8 cellular contexts compared by ENCODE assay signal in the genomic region with DNA sequence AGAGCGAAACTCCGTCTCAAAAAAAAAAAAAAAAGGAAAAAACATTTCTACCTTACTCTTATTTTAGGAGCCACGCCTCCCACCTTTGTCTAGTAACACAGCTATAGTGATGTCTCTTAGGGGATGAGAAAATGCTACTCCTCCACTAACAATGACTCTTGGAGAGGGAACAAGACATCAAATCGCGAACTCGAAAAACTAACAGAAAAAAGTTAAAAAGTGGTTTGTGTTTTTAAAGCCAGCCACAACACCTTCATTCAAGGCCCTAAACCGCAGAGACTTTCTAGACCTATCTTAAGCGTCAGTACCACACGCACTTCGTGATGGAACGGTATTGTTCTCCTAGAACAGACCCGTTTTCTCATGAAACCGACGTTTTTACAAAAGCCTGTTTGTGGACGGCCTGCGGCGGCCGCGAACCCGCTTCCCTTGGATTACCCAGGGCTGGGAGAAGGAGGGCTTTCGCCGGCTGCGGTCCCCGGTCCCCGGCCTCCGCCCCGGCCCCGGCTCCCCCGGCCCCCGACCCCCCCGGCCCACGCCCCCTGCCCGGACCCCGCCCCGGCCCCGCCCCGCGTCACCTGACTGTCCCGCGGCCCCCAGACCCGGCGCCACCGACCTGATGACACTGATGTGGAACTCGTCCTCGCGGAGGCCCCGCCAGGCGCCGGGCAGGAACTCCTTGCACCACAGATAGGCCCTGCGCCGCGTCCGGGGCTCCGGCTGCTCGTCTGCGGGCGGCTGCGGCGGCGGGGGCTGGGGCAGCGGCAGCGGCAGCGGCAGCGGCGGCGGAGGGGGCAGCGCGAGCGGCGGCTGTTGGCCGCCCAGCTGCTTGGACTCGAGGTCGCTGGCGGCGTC. TPM values are rescaled to one million over a fixed set of nuclear protein-coding genes. Genes with fewer than 3 reads are reported as not detected.
DNase-seq lines count a peak whose midpoint lies in the region; ATAC-seq and TF ChIP-seq lines count a peak whose summit lies in the region.

No MANE protein-coding gene starts in this region.

- H3K9me3 ChIP-seq in A673 (ENCODE audit: low read depth, low read length, poor library complexity, severe bottlenecking) (no peaks in the 10 kb centered on the region), adipocyte (ENCODE audit: control insufficient read depth, low read length) (no peaks in the 10 kb centered on the region), left ventricle myocardium inferior (replicated peaks) (no peaks in the 10 kb centered on the region)

- TF ChIP-seq CTCF in A673 (conservative IDR thresholded peaks at IDR 0.05; ENCODE audit: low read depth, low read length): no peak
- no peak for TF ChIP-seq CTCF in RWPE1 (conservative IDR thresholded peaks at IDR 0.05; ENCODE audit: low read depth)
- no peak for TF ChIP-seq CTCF in left ventricle myocardium inferior (IDR thresholded peaks at IDR 0.05; ENCODE audit: borderline replicate concordance)

- H3K27ac ChIP-seq in A673 (ENCODE audit: low read depth, low read length, poor library complexity, severe bottlenecking) (no peak overlapping the region), RWPE1 (peak overlapping the region; percentile 81), left ventricle myocardium inferior (replicated peaks) (peak overlapping the region; percentile 99)

- peaks cover 17% of the 10 kb centered on the region for H3K4me1 ChIP-seq in A673 (ENCODE audit: insufficient read depth, low read length, poor library complexity, severe bottlenecking)
- H3K4me1 ChIP-seq in adipocyte (ENCODE audit: control insufficient read depth, insufficient read depth, low read length): peaks cover 48% of the 10 kb centered on the region
- H3K4me1 ChIP-seq in left ventricle myocardium inferior: peaks cover 55% of the 10 kb centered on the region

- intact Hi-C loops in A673 (cut with micrococcal nuclease; ENCODE audit: unreplicated experiment) (no loop called here), left ventricle myocardium inferior (cut with micrococcal nuclease) (no loop called here), posterior cingulate gyrus (cut with DNase I) (loop anchor here (5.0 kb wide), 1 partner anchor 92 kb away; a partner anchor contains a TSS)

- ATAC-seq in GM18517 (IDR thresholded peaks at IDR 0.05; ENCODE audit: unreplicated experiment): peak; percentile 13
- ATAC-seq in HG03103 (IDR thresholded peaks at IDR 0.05; ENCODE audit: low read depth, unreplicated experiment): peak; percentile 17

- no peaks in the 10 kb centered on the region for H3K36me3 ChIP-seq in A673 (ENCODE audit: insufficient read depth, low read length, poor library complexity, severe bottlenecking)
- H3K36me3 ChIP-seq in adipocyte (ENCODE audit: control insufficient read depth, insufficient read depth, low read length, severe bottlenecking): no peaks in the 10 kb centered on the region
- no peaks in the 10 kb centered on the region for H3K36me3 ChIP-seq in left ventricle myocardium inferior

- peak; percentile 59 for DNase-seq in A673 (ENCODE audit: low spot score)
- peak; percentile 15 for DNase-seq in RWPE1 (ENCODE audit: low spot score)
- peak; percentile 74 for DNase-seq in adipocyte (ENCODE audit: low read depth)
- DNase-seq in left ventricle myocardium inferior: peak; percentile 52
- DNase-seq in posterior cingulate gyrus: peak in 9 of 10 donors; percentile 26 to 94 (median 53)
- no peak for DNase-seq in NCI-H187 (lab: John Stamatoyannopoulos, UW)

- H3K9ac ChIP-seq in adipocyte (ENCODE audit: low read length): peak overlapping the region; percentile 89

- CTCF ChIA-PET in A673 (lab: Charles Lee): no interaction called here
- CTCF ChIA-PET in RWPE1 (lab: Yijun Ruan, JAX): no interaction called here

- BruUV-seq in A673 (replicated peaks; lab: Mats Ljungman, UMichigan): TSS peak; percentile 32

- H3K27me3 ChIP-seq in A673 (replicated peaks; ENCODE audit: insufficient read depth, low read depth, low read length, poor library complexity) (no peaks in the 10 kb centered on the region), adipocyte (replicated peaks; ENCODE audit: control insufficient read depth, insufficient read depth, low read length) (no peaks in the 10 kb centered on the region), left ventricle myocardium inferior (ENCODE audit: low read depth) (no peaks in the 10 kb centered on the region)

- peak overlapping the region; percentile 52 for H3K4me3 ChIP-seq in A673 (ENCODE audit: low read depth, low read length, poor library complexity, severe bottlenecking)
- peak overlapping the region; percentile 90 for H3K4me3 ChIP-seq in adipocyte (ENCODE audit: low read length)
- H3K4me3 ChIP-seq in left ventricle myocardium inferior: peak overlapping the region; percentile 76

- POLR2A ChIA-PET in A673 (lab: Charles Lee; ENCODE audit: low non-redundant PET): interaction anchor here (0.6 kb wide), 1 partner anchor 231 kb away, joined by 3 read pairs; no protein-coding TSS in a partner anchor
- POLR2A ChIA-PET in RWPE1 (lab: Yijun Ruan, JAX; ENCODE audit: low non-redundant PET): interaction anchor here (0.5 kb wide), 1 partner anchor 56 kb away, joined by 4 read pairs; no protein-coding TSS in a partner anchor

RNA-seq across cellular contexts. Expression of a gene that starts 0.7 kb away (rescaled TPM):
- total RNA-seq in A673 (2021) (37.5 and 39.3 TPM in 2 replicates), left ventricle myocardium inferior (8.7 TPM)

Comparison
In these comparisons a context has a peak if more than half of its experiments do, and no peak if none do; other contexts are left out.
1. DNase-seq: peak in A673 (single experiment), RWPE1 (single experiment), adipocyte (single experiment), left ventricle myocardium inferior (single experiment) and posterior cingulate gyrus (9 of 10); none in NCI-H187 (0 of 2).
2. Peak in every context shown above with its lines, with median percentiles within 50 percentile points of each other: H3K4me3 ChIP-seq.